In the genomic region with DNA sequence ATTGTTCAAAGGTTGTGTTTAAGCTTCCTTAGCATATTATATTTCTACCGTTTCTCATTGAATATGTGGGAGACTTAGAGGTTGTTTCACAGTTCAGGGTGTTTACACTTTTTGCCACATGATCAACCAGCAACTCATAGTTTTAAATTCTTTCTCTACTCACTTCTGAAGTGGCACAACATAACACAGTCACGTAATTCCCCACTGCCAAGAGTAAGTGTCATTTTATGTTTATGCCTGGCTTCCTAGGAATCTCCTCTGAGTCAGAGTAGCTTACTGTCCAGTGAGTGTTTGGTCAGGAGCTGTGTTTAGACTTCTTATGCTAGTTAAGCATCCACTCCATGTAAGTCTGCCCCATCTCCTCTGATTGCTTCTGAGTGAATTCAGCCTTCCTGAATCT, we compare ENCODE assay signal across 19 cellular contexts.
DNase-seq lines count a peak whose midpoint lies in the region; ATAC-seq and TF ChIP-seq lines count a peak whose summit lies in the region.
"Had no signal": no experiment of that assay in that cellular context is flagged by ENCODE, and none has a peak within 500 bp of the region (broad histone marks: within the 10 kb centered on the region; RNA-seq: fewer than 3 reads in every experiment).

No MANE protein-coding gene starts in this region.

- intact Hi-C loops in IMR-90 (cut with micrococcal nuclease), result no loop called here

- BruUV-seq in IMR-90 (replicated peaks; lab: Mats Ljungman, UMichigan), result no TSS peak

- no peak overlapping the region for H4K5ac ChIP-seq in IMR-90 (ENCODE audit: low read depth, low read length)

- in situ Hi-C loops in IMR-90 (cut with MboI; ENCODE audit: low sequenced_read_pairs), result no loop called here

- TF ChIP-seq EP300 in upper lobe of left lung (IDR thresholded peaks at IDR 0.05), result no peak

- no peak overlapping the region for H4K8ac ChIP-seq in IMR-90 (ENCODE audit: low read depth in 2 of 2, low read length in 2 of 2)

- H3K27me3 ChIP-seq in BJ (ENCODE audit: control insufficient read depth, insufficient read depth, low read length) (no peaks in the 10 kb centered on the region), IMR-90 (ENCODE audit: control insufficient read depth, insufficient read depth, low read length) (no peaks in the 10 kb centered on the region), upper lobe of left lung (no peaks in the 10 kb centered on the region)
- H3K27me3 ChIP-seq: ovary, vagina had no signal

- no peak overlapping the region for H3K4ac ChIP-seq in IMR-90 (ENCODE audit: low read depth, low read length)

- POLR2A ChIA-PET in BJ (lab: Charles Lee) (no interaction called here), IMR-90 (lab: Charles Lee; ENCODE audit: unreplicated experiment) (no interaction called here)

- H3K4me3 Mint-ChIP-seq in neural crest cell, result no peak overlapping the region
- H3K4me3 Mint-ChIP-seq in activated T-cell treated with anti-CD3 and anti-CD28 coated beads, Interleukin-2, amount 50 U/mL, for 4 hours, result no peak overlapping the region
- H3K4me3 Mint-ChIP-seq: activated CD4-positive, alpha-beta T cell treated with anti-CD3 and anti-CD28 coated beads, Interleukin-2, amount 10 ng/mL, durations not matched to agents 7 days and 5 days; IgD-negative memory B cell had no signal

- H3K9me3 Mint-ChIP-seq in neural crest cell, result peaks cover 7% of the 10 kb centered on the region
- H3K9me3 Mint-ChIP-seq in activated T-cell treated with anti-CD3 and anti-CD28 coated beads, Interleukin-2, amount 50 U/mL, for 4 hours, result peaks cover 5% of the 10 kb centered on the region
- H3K9me3 Mint-ChIP-seq: activated CD4-positive, alpha-beta T cell treated with anti-CD3 and anti-CD28 coated beads, Interleukin-2, amount 10 ng/mL, durations not matched to agents 7 days and 5 days had no signal

- no peak overlapping the region for H3K9ac ChIP-seq in IMR-90 (ENCODE audit: low read depth, low read length)

- CTCF ChIA-PET in BJ (lab: Yijun Ruan, JAX) (no interaction called here), IMR-90 (lab: Yijun Ruan, JAX) (no interaction called here)

- peak overlapping the region; percentile 36 for H3K27ac Mint-ChIP-seq in neural crest cell (ENCODE audit: unreplicated experiment)
- H3K27ac Mint-ChIP-seq: activated CD4-positive, alpha-beta T cell treated with anti-CD3 and anti-CD28 coated beads, Interleukin-2, amount 10 ng/mL, durations not matched to agents 7 days and 5 days; IgD-negative memory B cell had no signal

- WGBS in IMR-90 (ENCODE audit: extremely low coverage in 2 of 2, insufficient read length in 1 of 2), 2 experiments, result no CpG with 5 or more reads among the region's 2 CpGs
- 29 to 51% methylated on average over 2 of the region's 2 CpGs for WGBS in upper lobe of left lung, 2 donors

- DNase-seq in BJ (ENCODE audit: low read depth) (peak; percentile 2), IMR-90 (peak; percentile 78), epithelial cell of proximal tubule (ENCODE audit: low read depth) (peak; percentile 68), neural crest cell (ENCODE audit: low read depth, low spot score) (no peak), medulla oblongata (ENCODE audit: extremely low spot score) (no peak), upper lobe of left lung (no peak), inferior parietal cortex (ENCODE audit: extremely low spot score) (no peak)
- DNase-seq in activated T-cell treated with anti-CD3 and anti-CD28 coated beads, Interleukin-2, amount 50 U/mL, for 4 hours, result no peak
- DNase-seq: activated CD4-positive, alpha-beta T cell treated with anti-CD3 and anti-CD28 coated beads, Interleukin-2, amount 10 ng/mL, durations not matched to agents 7 days and 5 days; activated CD8-positive, alpha-beta memory T cell treated with anti-CD3 and anti-CD28 coated beads, Interleukin-2, amount 50 U/mL, for 48 hours; activated gamma-delta T cell treated with Interleukin-2 at 50 U/mL for 16 hours; NCI-H1930; NCI-H446; NK-92 treated with Interleukin-12 subunit alpha and Interleukin-12 subunit beta, amount 100 ng/mL, for 24 hours; ovary; stimulated activated CD4-positive, alpha-beta T cell treated with anti-CD3 and anti-CD28 coated beads, Interleukin-4, amount 100 ng/mL, for 24 hours had no signal

- H2AK5ac ChIP-seq in IMR-90 (ENCODE audit: low read depth, low read length), result no peak overlapping the region

- H3K4me3 ChIP-seq in BJ (ENCODE audit: low read depth, low read length) (no peak overlapping the region), IMR-90 (ENCODE audit: insufficient read depth, low read depth, low read length) (no peak overlapping the region), epithelial cell of proximal tubule (ENCODE audit: low read depth, low read length) (no peak overlapping the region), upper lobe of left lung (no peak overlapping the region)
- H3K4me3 ChIP-seq: ovary, vagina had no signal

- no peak overlapping the region for H3K18ac ChIP-seq in IMR-90 (ENCODE audit: low read depth, low read length)

- no peaks in the 10 kb centered on the region for H3K9me3 ChIP-seq in IMR-90 (ENCODE audit: control insufficient read depth, insufficient read depth, low read length)
- H3K9me3 ChIP-seq in upper lobe of left lung, result no peaks in the 10 kb centered on the region
- H3K9me3 ChIP-seq: ovary, vagina had no signal

- H4K20me1 ChIP-seq in IMR-90 (ENCODE audit: insufficient read depth, low read length), result no peaks in the 10 kb centered on the region

- no peak overlapping the region for H3K56ac ChIP-seq in IMR-90 (ENCODE audit: extremely low read depth, insufficient read depth, low read length)

- no peak overlapping the region for H4K91ac ChIP-seq in IMR-90 (ENCODE audit: insufficient read depth, low read depth, low read length)

- H3K4me1 ChIP-seq in IMR-90 (ENCODE audit: control insufficient read depth, insufficient read depth, low read length) (peaks cover 2% of the 10 kb centered on the region), upper lobe of left lung (no peaks in the 10 kb centered on the region)
- H3K4me1 ChIP-seq: vagina had no signal

- no peaks in the 10 kb centered on the region for H3K4me1 Mint-ChIP-seq in neural crest cell
- no peaks in the 10 kb centered on the region for H3K4me1 Mint-ChIP-seq in activated T-cell treated with anti-CD3 and anti-CD28 coated beads, Interleukin-2, amount 50 U/mL, for 4 hours (ENCODE audit: low read depth)
- H3K4me1 Mint-ChIP-seq: activated CD4-positive, alpha-beta T cell treated with anti-CD3 and anti-CD28 coated beads, Interleukin-2, amount 10 ng/mL, durations not matched to agents 7 days and 5 days; IgD-negative memory B cell had no signal

- H2BK20ac ChIP-seq in IMR-90 (ENCODE audit: low read depth, low read length), result no peak overlapping the region

- H3K36me3 ChIP-seq in BJ (ENCODE audit: control insufficient read depth, insufficient read depth, low read length), result no peaks in the 10 kb centered on the region
- no peaks in the 10 kb centered on the region for H3K36me3 ChIP-seq in IMR-90 (ENCODE audit: control insufficient read depth, insufficient read depth, low read length)
- H3K36me3 ChIP-seq in upper lobe of left lung, result no peaks in the 10 kb centered on the region
- H3K36me3 ChIP-seq: ovary, vagina had no signal

- no peak overlapping the region for H3K23ac ChIP-seq in IMR-90 (ENCODE audit: low read depth, low read length)

- H3K4me2 ChIP-seq in IMR-90 (ENCODE audit: low read depth, low read length), result peak overlapping the region; percentile 30; the same call in 1 of the 2 replicates

- no peaks in the 10 kb centered on the region for H3K79me1 ChIP-seq in IMR-90 (ENCODE audit: low read depth in 1 of 2, low read length in 2 of 2)

- ATAC-seq in IMR-90 (ENCODE audit: low read depth) (peak; percentile 98), upper lobe of left lung (ENCODE audit: low FRiP score in 2 of 2) (no peak)
- no peak for ATAC-seq in activated T-cell treated with anti-CD3 and anti-CD28 coated beads, Interleukin-2, amount 50 U/mL, for 4 hours
- ATAC-seq: left lobe of liver had no signal

- no peak overlapping the region for H3K14ac ChIP-seq in IMR-90 (replicated peaks; ENCODE audit: low read depth, low read length)

- dilution Hi-C loops in IMR-90 (cut with HindIII; ENCODE audit: low sequenced_read_pairs, unreplicated experiment), result no loop called here

- H2BK15ac ChIP-seq in IMR-90 (ENCODE audit: low read depth, low read length), result no peak overlapping the region

- peak overlapping the region; percentile 45 for H2BK5ac ChIP-seq in IMR-90 (ENCODE audit: low read depth, low read length, poor library complexity, severe bottlenecking)

- H3K36me3 Mint-ChIP-seq in neural crest cell (ENCODE audit: low read depth), result peaks cover 5% of the 10 kb centered on the region
- no peaks in the 10 kb centered on the region for H3K36me3 Mint-ChIP-seq in activated T-cell treated with anti-CD3 and anti-CD28 coated beads, Interleukin-2, amount 50 U/mL, for 4 hours (ENCODE audit: insufficient read depth)
- H3K36me3 Mint-ChIP-seq: IgD-negative memory B cell had no signal

- H2AK9ac ChIP-seq in IMR-90 (replicated peaks; ENCODE audit: low read depth, low read length, poor library complexity), result no peak overlapping the region

- H2BK120ac ChIP-seq in IMR-90 (ENCODE audit: low read depth, low read length), result no peak overlapping the region

- H3K27ac ChIP-seq in IMR-90 (ENCODE audit: insufficient read depth, low read length), result no peak overlapping the region
- no peak overlapping the region for H3K27ac ChIP-seq in upper lobe of left lung
- H3K27ac ChIP-seq: ovary, vagina had no signal

- H2AFZ ChIP-seq in IMR-90 (replicated peaks; ENCODE audit: low read length, poor library complexity), result no peak overlapping the region

- TF ChIP-seq CTCF in BJ (IDR thresholded peaks at IDR 0.05; ENCODE audit: insufficient read depth, low read depth, low read length) (no peak), IMR-90 (conservative IDR thresholded peaks at IDR 0.05; ENCODE audit: low read depth, low read length) (no peak), epithelial cell of proximal tubule (conservative IDR thresholded peaks at IDR 0.05; ENCODE audit: low read depth, low read length) (no peak), neural crest cell (conservative IDR thresholded peaks at IDR 0.05) (no peak), upper lobe of left lung (IDR thresholded peaks at IDR 0.05) (no peak)

- no peaks in the 10 kb centered on the region for H3K9me1 ChIP-seq in IMR-90 (ENCODE audit: insufficient read depth, low read length)

- H3K27me3 Mint-ChIP-seq in neural crest cell (ENCODE audit: low read depth), result no peaks in the 10 kb centered on the region
- H3K27me3 Mint-ChIP-seq in activated T-cell treated with anti-CD3 and anti-CD28 coated beads, Interleukin-2, amount 50 U/mL, for 4 hours (ENCODE audit: low read depth), result peaks cover 3% of the 10 kb centered on the region
- H3K27me3 Mint-ChIP-seq: activated CD4-positive, alpha-beta T cell treated with anti-CD3 and anti-CD28 coated beads, Interleukin-2, amount 10 ng/mL, durations not matched to agents 7 days and 5 days; IgD-negative memory B cell had no signal

- no peak for TF ChIP-seq RAD21 in IMR-90 (IDR thresholded peaks at IDR 0.05; ENCODE audit: low read length)

- no peak for TF ChIP-seq POLR2A in IMR-90 (IDR thresholded peaks at IDR 0.05; ENCODE audit: low read depth, low read length)
- no peak for TF ChIP-seq POLR2A in upper lobe of left lung (IDR thresholded peaks at IDR 0.05)

TF ChIP-seq in IMR-90, 13 proteins besides CTCF, POLR2A, EP300 and RAD21 (continues in another document):
- no peak for TF ChIP-seq CEBPB (IDR thresholded peaks at IDR 0.05; ENCODE audit: low read depth, low read length)
- TF ChIP-seq NFE2L2 (IDR thresholded peaks at IDR 0.05; ENCODE audit: low read depth, low read length), result no peak
- no peak; the same call in 1 of the 2 replicates for TF ChIP-seq FOS (IDR thresholded peaks at IDR 0.05; ENCODE audit: low read depth, low read length)

Comparison
In these comparisons a context has a peak if more than half of its experiments do, and no peak if none do; other contexts are left out.
1. DNase-seq: peak in BJ (single experiment), IMR-90 (single experiment) and epithelial cell of proximal tubule (single experiment); none in neural crest cell (single experiment), medulla oblongata (single experiment), activated T-cell treated with anti-CD3 and anti-CD28 coated beads, Interleukin-2, amount 50 U/mL, for 4 hours (single experiment), upper lobe of left lung (0 of 2) and inferior parietal cortex (single experiment).